In genomic region chr12:22610148-22610547, GRCh38 we compare ENCODE assay signal across 18 cellular contexts.
"Had no signal": no experiment of that assay in that cellular context is flagged by ENCODE, and none has a peak within 500 bp of the region (broad histone marks: within the 10 kb centered on the region; RNA-seq: fewer than 3 reads in every experiment).

No MANE protein-coding gene starts in this region.

- H3K4me1 ChIP-seq: neural progenitor cell, right atrium auricular region, suprapubic skin, transverse colon, vagina had no signal

- H3K27ac ChIP-seq: cardiac muscle cell, neural progenitor cell, right atrium auricular region, suprapubic skin, transverse colon, vagina had no signal

- DNase-seq: activated CD4-positive, alpha-beta memory T cell treated with anti-CD3 and anti-CD28 coated beads, Interleukin-2, amount 10 ng/mL, durations not matched to agents 7 days and 5 days; activated CD4-positive, alpha-beta T cell treated with anti-CD3 and anti-CD28 coated beads for 48 hours; activated CD4-positive, CD25-positive, alpha-beta regulatory T cell; activated naive CD4-positive, alpha-beta T cell; activated naive CD8-positive, alpha-beta T cell treated with anti-CD3 and anti-CD28 coated beads, Interleukin-2, amount 10 ng/mL, durations not matched to agents 7 days and 5 days; activated T-cell treated with anti-CD3 and anti-CD28 coated beads, Interleukin-2, amount 50 U/mL, for 1 hour; amygdala; effector memory CD8-positive, alpha-beta T cell; naive B cell; stimulated activated CD4-positive, alpha-beta T cell treated with anti-CD3 and anti-CD28 coated beads, Interleukin-2, amount 100 ng/mL, for 48 hours; stimulated activated naive CD8-positive, alpha-beta T cell treated with anti-CD3 and anti-CD28 coated beads, Interleukin-15, amount 100 ng/mL, for 72 hours; transverse colon had no signal

- ATAC-seq: activated T-helper 17 cell treated with anti-CD3 and anti-CD28 coated beads, Interleukin-2, amount 50 U/mL, for 72 hours; effector memory CD8-positive, alpha-beta T cell; stimulated activated naive CD8-positive, alpha-beta T cell treated with anti-CD3 and anti-CD28 coated beads, Interleukin-15, amount 100 ng/mL, for 72 hours had no signal

- H3K9me3 ChIP-seq: vagina had no signal

- H3K27me3 ChIP-seq: cardiac muscle cell, neural progenitor cell, right atrium auricular region, suprapubic skin, transverse colon, vagina had no signal

- H3K4me3 ChIP-seq: cardiac muscle cell, neural progenitor cell, right atrium auricular region, suprapubic skin, transverse colon, vagina had no signal

- H3K36me3 ChIP-seq: cardiac muscle cell, neural progenitor cell, right atrium auricular region, suprapubic skin, transverse colon, vagina had no signal
